Comparison of ENCODE assay signal across 1 cellular context in the genomic region with DNA sequence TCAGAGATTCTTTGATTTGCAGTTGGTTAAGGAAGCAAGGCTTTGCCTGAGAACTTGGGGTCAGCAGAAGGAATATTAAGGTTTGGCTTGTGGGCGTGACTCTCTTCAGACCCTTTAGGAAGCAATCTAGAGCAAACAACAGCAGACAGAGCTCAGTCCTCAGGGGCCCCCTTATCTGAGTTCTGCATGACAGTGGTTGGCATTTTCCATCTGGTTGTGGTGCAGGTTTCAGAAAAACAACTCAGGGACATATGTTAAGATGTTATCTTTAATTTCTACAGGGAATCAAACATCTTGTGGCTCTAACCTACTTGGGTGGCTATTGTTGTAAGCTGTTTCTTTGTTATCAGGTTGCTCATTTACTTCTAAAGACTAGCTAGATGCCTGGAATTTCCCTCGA.
TF ChIP-seq lines count a peak whose summit lies in the region.

No MANE protein-coding gene starts in this region.

TF ChIP-seq in H1, 55 proteins besides CTCF, POLR2A, EP300 and RAD21:
- no peak for TF ChIP-seq TEAD4 (IDR thresholded peaks at IDR 0.05; ENCODE audit: low read depth, low read length)
- 0 out of 2 replicates have a peak, but pooled peaks have one; percentile 33 for TF ChIP-seq SP1 (IDR thresholded peaks at IDR 0.05; ENCODE audit: low read depth, low read length)
